Comparison of ENCODE assay signal across 2 cellular contexts in the genomic region with DNA sequence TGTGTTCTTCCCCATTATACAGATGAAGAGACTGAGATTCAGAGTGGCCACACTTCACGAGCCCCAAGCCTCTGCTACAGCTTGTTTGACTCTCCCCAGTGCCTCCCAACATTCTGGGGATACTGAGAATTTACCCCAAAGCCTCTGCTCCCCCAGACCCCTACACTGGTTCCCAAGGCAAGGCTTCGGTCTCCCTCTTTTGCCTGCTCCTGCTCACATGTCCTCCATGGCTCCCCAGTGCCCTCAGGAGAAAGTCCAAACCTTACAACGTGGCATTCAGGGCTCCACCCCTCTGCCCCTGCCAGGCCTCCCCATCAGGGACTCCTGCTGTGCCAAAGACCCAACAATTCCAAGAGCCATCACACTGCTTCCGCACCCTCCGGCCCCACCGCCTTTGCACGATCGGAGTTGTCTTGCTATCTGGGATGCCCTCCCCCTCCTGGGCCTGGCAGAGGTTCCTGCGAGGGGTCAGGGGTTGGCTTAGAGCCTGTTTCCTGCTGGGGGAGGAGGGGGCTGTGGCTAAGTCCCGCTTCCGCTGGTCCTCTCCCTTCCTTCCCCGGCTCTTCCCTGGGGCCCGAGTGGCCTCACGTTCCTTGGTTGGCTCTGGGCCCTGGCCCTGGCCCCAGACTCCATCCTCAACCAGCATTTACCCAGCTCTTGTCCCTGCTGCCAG.
TF ChIP-seq lines count a peak whose summit lies in the region.

No MANE protein-coding gene starts in this region.

TF ChIP-seq in K562, 482 proteins besides CTCF, POLR2A, EP300 and RAD21 (continues in another document):
- TF ChIP-seq ETS2 (tag; IDR thresholded peaks at IDR 0.05; ENCODE audit: borderline replicate concordance, poor library complexity, severe bottlenecking) (no peak), NFXL1 (CRISPR knock-in tag; IDR thresholded peaks at IDR 0.05) (no peak), BCOR (IDR thresholded peaks at IDR 0.05) (peak; percentile 55), MTF1 (CRISPR knock-in tag; IDR thresholded peaks at IDR 0.05; ENCODE audit: borderline replicate concordance) (no peak), KDM1A (IDR thresholded peaks at IDR 0.05) (peak; percentile 55 to 56; a peak in 3 of 4 replicates), ZNF324 (CRISPR knock-in tag; IDR thresholded peaks at IDR 0.05) (no peak), SNIP1 (IDR thresholded peaks at IDR 0.05; ENCODE audit: low read depth) (no peak), POU5F1 (IDR thresholded peaks at IDR 0.05; ENCODE audit: borderline replicate concordance, low read depth, low read length, partially characterized antibody) (no peak), ETV6 (IDR thresholded peaks at IDR 0.05; ENCODE audit: borderline replicate concordance in 1 of 2, low read depth in 2 of 2, low read length in 1 of 2) (no peak), ETV6 (CRISPR knock-in tag; IDR thresholded peaks at IDR 0.05; ENCODE audit: borderline replicate concordance) (no peak)
- TF ChIP-seq, protein P1, sequence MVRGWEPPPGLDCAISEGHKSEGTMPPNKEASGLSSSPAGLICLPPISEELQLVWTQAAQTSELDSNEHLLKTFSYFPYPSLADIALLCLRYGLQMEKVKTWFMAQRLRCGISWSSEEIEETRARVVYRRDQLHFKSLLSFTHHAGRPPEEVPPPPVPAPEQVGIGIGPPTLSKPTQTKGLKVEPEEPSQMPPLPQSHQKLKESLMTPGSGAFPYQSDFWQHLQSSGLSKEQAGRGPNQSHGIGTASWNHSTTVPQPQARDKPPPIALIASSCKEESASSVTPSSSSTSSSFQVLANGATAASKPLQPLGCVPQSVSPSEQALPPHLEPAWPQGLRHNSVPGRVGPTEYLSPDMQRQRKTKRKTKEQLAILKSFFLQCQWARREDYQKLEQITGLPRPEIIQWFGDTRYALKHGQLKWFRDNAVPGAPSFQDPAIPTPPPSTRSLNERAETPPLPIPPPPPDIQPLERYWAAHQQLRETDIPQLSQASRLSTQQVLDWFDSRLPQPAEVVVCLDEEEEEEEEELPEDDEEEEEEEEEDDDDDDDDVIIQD (CRISPR knock-in tag; IDR thresholded peaks at IDR 0.05): no peak
- TF ChIP-seq, protein P2, sequence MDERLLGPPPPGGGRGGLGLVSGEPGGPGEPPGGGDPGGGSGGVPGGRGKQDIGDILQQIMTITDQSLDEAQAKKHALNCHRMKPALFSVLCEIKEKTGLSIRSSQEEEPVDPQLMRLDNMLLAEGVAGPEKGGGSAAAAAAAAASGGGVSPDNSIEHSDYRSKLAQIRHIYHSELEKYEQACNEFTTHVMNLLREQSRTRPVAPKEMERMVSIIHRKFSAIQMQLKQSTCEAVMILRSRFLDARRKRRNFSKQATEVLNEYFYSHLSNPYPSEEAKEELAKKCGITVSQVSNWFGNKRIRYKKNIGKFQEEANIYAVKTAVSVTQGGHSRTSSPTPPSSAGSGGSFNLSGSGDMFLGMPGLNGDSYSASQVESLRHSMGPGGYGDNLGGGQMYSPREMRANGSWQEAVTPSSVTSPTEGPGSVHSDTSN (CRISPR knock-in tag; IDR thresholded peaks at IDR 0.05; ENCODE audit: low read depth): no peak
- TF ChIP-seq, protein P2 (tag; conservative IDR thresholded peaks at IDR 0.05; ENCODE audit: low read depth): no peak

TF ChIP-seq in liver, 16 proteins besides CTCF, POLR2A, EP300 and RAD21:
- TF ChIP-seq NR2F2 (IDR thresholded peaks at IDR 0.05): peak; percentile 93
- no peak for TF ChIP-seq SP1 (IDR thresholded peaks at IDR 0.05)
